15 cellular contexts compared by ENCODE assay signal in genomic region chr6:34146801-34147592, GRCh38. TPM values are rescaled to one million over a fixed set of nuclear protein-coding genes. Genes with fewer than 3 reads are reported as not detected.
DNase-seq lines count a peak whose midpoint lies in the region; ATAC-seq and TF ChIP-seq lines count a peak whose summit lies in the region.
"Had no signal": no experiment of that assay in that cellular context is flagged by ENCODE, and none has a peak within 500 bp of the region (broad histone marks: within the 10 kb centered on the region; RNA-seq: fewer than 3 reads in every experiment).

No MANE protein-coding gene starts in this region.

- peaks cover 76% of the 10 kb centered on the region for H3K27me3 Mint-ChIP-seq in endodermal cell (ENCODE audit: insufficient read depth)

- DNase-seq in EH (ENCODE audit: low read depth), result peak; percentile 61
- DNase-seq in NCI-H69 (lab: John Stamatoyannopoulos, UW), result peak; percentile 53
- peak; percentile 37 for DNase-seq in endodermal cell
- DNase-seq in non-pigmented ciliary epithelial cell (ENCODE audit: low read depth), result peak; percentile 15
- DNase-seq in cardiac septum (ENCODE audit: low spot score), result no peak
- no peak for DNase-seq in GDM1 (lab: John Stamatoyannopoulos, UW)
- DNase-seq in NCI-H1417 treated with DMSO at 0.1 percent for 48 hours (lab: John Stamatoyannopoulos, UW), result no peak
- DNase-seq: activated T-cell treated with anti-CD3 and anti-CD28 coated beads, Interleukin-2, amount 50 U/mL, for 72 hours; esophagus squamous epithelium; Kasumi-1; occipital lobe had no signal

- H3K4me3 Mint-ChIP-seq in endodermal cell, result no peak overlapping the region

- H3K4me1 Mint-ChIP-seq in endodermal cell, result peaks cover 24% of the 10 kb centered on the region

- H3K27ac ChIP-seq in endodermal cell (ENCODE audit: low read depth, low read length), result no peak overlapping the region
- H3K27ac ChIP-seq: cardiac muscle cell, esophagus squamous epithelium, SJSA1 had no signal

- ATAC-seq in HG02798 (IDR thresholded peaks at IDR 0.05; ENCODE audit: poor library complexity, unreplicated experiment), result no peak
- ATAC-seq: activated T-cell treated with anti-CD3 and anti-CD28 coated beads, Interleukin-2, amount 50 U/mL, for 72 hours had no signal

- 90 to 92% methylated on average over 5 to 10 of the region's 10 CpGs for WGBS in endodermal cell (ENCODE audit: insufficient coverage in 1 of 2, insufficient read length in 1 of 2), 2 experiments

- intact Hi-C loops in cardiac septum (cut with DNase I), result no loop called here

- TF ChIP-seq CTCF in endodermal cell (conservative IDR thresholded peaks at IDR 0.05), result no peak

- no peaks in the 10 kb centered on the region for H3K9me3 Mint-ChIP-seq in endodermal cell
- H3K9me3 Mint-ChIP-seq: activated T-cell treated with anti-CD3 and anti-CD28 coated beads, Interleukin-2, amount 50 U/mL, for 72 hours had no signal

- H3K4me1 ChIP-seq in endodermal cell (ENCODE audit: control insufficient read depth, insufficient read depth, low read length), result no peaks in the 10 kb centered on the region

- H3K36me3 ChIP-seq in endodermal cell (ENCODE audit: control insufficient read depth, insufficient read depth, low read length), result no peaks in the 10 kb centered on the region
- H3K36me3 ChIP-seq: cardiac muscle cell, esophagus squamous epithelium, SJSA1 had no signal

- peaks cover 84% of the 10 kb centered on the region for H3K27me3 ChIP-seq in endodermal cell (ENCODE audit: control insufficient read depth, insufficient read depth, low read length, poor library complexity, severe bottlenecking)

- no peak overlapping the region for H3K4me3 ChIP-seq in endodermal cell (ENCODE audit: low read length)
- H3K4me3 ChIP-seq: cardiac muscle cell, esophagus squamous epithelium, SJSA1 had no signal

- H3K36me3 Mint-ChIP-seq in endodermal cell (ENCODE audit: low read depth), result no peaks in the 10 kb centered on the region

- H3K9ac ChIP-seq in endodermal cell (ENCODE audit: extremely low read depth, low read length, poor library complexity, severe bottlenecking), result no peak overlapping the region

- no peaks in the 10 kb centered on the region for H3K9me3 ChIP-seq in endodermal cell (ENCODE audit: control insufficient read depth, low read length)
- H3K9me3 ChIP-seq: esophagus squamous epithelium, SJSA1 had no signal

- H3K27ac Mint-ChIP-seq in endodermal cell, result no peak overlapping the region
- H3K27ac Mint-ChIP-seq: activated T-cell treated with anti-CD3 and anti-CD28 coated beads, Interleukin-2, amount 50 U/mL, for 72 hours had no signal

RNA-seq across cellular contexts. Expression of gene GRM4, which starts 1.1 kb away (rescaled TPM):
- total RNA-seq in endodermal cell (1 to 10 TPM; 3.1 to 9.1 TPM), cardiac septum (not detected)
- polyA plus RNA-seq in endodermal cell (2013, experiment 1 of 2), result 1.4 TPM
- 0.99 TPM for polyA plus RNA-seq in endodermal cell (2013, experiment 2 of 2)
- total RNA-seq: esophagus squamous epithelium, NCI-H460, SJSA1 had no signal

Comparison
In these comparisons a context has a peak if more than half of its experiments do, and no peak if none do; other contexts are left out.
1. DNase-seq: peak in EH (single experiment), NCI-H69 (single experiment), endodermal cell (single experiment) and non-pigmented ciliary epithelial cell (single experiment); none in cardiac septum (single experiment), GDM1 (single experiment) and NCI-H1417 treated with DMSO at 0.1 percent for 48 hours (single experiment).